ENCODE assay signal across 8 cellular contexts in the genomic region with DNA sequence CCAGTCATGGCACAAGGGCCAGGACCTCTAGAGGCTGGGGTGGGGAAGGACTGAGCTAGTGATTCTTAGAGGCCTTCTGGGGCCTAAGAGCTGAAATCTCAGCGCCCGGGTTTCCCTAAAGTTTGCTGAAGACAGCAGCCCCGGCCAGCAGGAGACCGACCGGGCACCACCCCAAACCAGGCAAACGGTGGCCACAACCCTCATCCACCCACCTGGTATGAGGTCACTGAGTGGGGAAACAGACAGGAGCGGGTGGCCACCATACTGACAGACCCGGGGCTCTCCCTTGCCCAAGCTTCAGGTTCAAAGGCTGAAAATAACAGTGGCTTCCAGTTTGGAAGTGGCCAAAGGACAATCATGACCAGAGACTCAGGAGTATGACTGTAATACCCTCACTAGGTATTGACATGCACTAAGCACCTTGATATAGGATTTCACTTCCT. TPM values are rescaled to one million over a fixed set of nuclear protein-coding genes. Genes with fewer than 3 reads are reported as not detected.
DNase-seq lines count a peak whose midpoint lies in the region; ATAC-seq and TF ChIP-seq lines count a peak whose summit lies in the region.

No MANE protein-coding gene starts in this region.

- H3K9ac ChIP-seq in mucosa of stomach (ENCODE audit: low read length) = peak overlapping the region; percentile 22

- H3K27ac Mint-ChIP-seq in activated CD4-positive, alpha-beta T cell treated with anti-CD3 and anti-CD28 coated beads, Interleukin-2, amount 10 ng/mL, durations not matched to agents 24 days and 14 days = no peak overlapping the region
- peak overlapping the region; percentile 12 for H3K27ac Mint-ChIP-seq in MCF 10A (ENCODE audit: low read depth, unreplicated experiment)

- peak overlapping the region; percentile 92 to 96 (median 95) for H3K27ac ChIP-seq in thyroid gland

- TF ChIP-seq CTCF in MCF 10A (IDR thresholded peaks at IDR 0.05; ENCODE audit: unreplicated experiment) (no peak), thyroid gland (IDR thresholded peaks at IDR 0.05) (no peak)

- no peaks in the 10 kb centered on the region for H3K9me3 ChIP-seq in mucosa of stomach (ENCODE audit: control insufficient read depth, low read length)
- H3K9me3 ChIP-seq in thyroid gland = no peaks in the 10 kb centered on the region

- DNase-seq in activated CD4-positive, alpha-beta T cell treated with anti-CD3 and anti-CD28 coated beads, Interleukin-2, amount 10 ng/mL, durations not matched to agents 24 days and 14 days = peak; percentile 55
- DNase-seq in activated CD4-positive, alpha-beta T cell treated with anti-CD3 and anti-CD28 coated beads for 4 hours = no peak
- DNase-seq in MCF 10A (ENCODE audit: unreplicated experiment) (no peak), thyroid gland (no peak), midbrain (lab: John Stamatoyannopoulos, UW) (no peak)

- peaks cover 76% of the 10 kb centered on the region for H3K4me1 ChIP-seq in mucosa of stomach (ENCODE audit: control insufficient read depth, insufficient read depth, low read length)
- H3K4me1 ChIP-seq in thyroid gland = peaks cover 46 to 83% of the 10 kb centered on the region in 2 donors

- no TSS peak for BruUV-seq in MCF 10A (replicated peaks; lab: Mats Ljungman, UMichigan)

- H3K36me3 Mint-ChIP-seq in activated CD4-positive, alpha-beta T cell treated with anti-CD3 and anti-CD28 coated beads, Interleukin-2, amount 10 ng/mL, durations not matched to agents 24 days and 14 days (ENCODE audit: low read depth) = peaks cover 23% of the 10 kb centered on the region
- peaks cover 69% of the 10 kb centered on the region for H3K36me3 Mint-ChIP-seq in MCF 10A (ENCODE audit: insufficient read depth, unreplicated experiment)

- intact Hi-C loops in activated CD4-positive, alpha-beta T cell treated with anti-CD3 and anti-CD28 coated beads, Interleukin-2, amount 10 ng/mL, durations not matched to agents 24 days and 14 days (cut with micrococcal nuclease) = no loop called here
- intact Hi-C loops in MCF 10A (cut with micrococcal nuclease) (no loop called here), thyroid gland (cut with DNase I) (no loop called here)

- H3K36me3 ChIP-seq in mucosa of stomach (ENCODE audit: control insufficient read depth, insufficient read depth, low read length) (peaks cover 5% of the 10 kb centered on the region), thyroid gland (no peaks in the 10 kb centered on the region)

- 76 to 89% methylated on average over 7 to 8 of the region's 8 CpGs for WGBS in thyroid gland, 2 donors

- peaks cover 28% of the 10 kb centered on the region for H3K4me1 Mint-ChIP-seq in activated CD4-positive, alpha-beta T cell treated with anti-CD3 and anti-CD28 coated beads, Interleukin-2, amount 10 ng/mL, durations not matched to agents 24 days and 14 days
- H3K4me1 Mint-ChIP-seq in MCF 10A (ENCODE audit: insufficient read depth, unreplicated experiment) = peaks cover 44% of the 10 kb centered on the region

- no peaks in the 10 kb centered on the region for H3K27me3 Mint-ChIP-seq in activated CD4-positive, alpha-beta T cell treated with anti-CD3 and anti-CD28 coated beads, Interleukin-2, amount 10 ng/mL, durations not matched to agents 24 days and 14 days
- no peaks in the 10 kb centered on the region for H3K27me3 Mint-ChIP-seq in MCF 10A (ENCODE audit: insufficient read depth, unreplicated experiment)

- no peak overlapping the region for H3K4me3 ChIP-seq in mucosa of stomach (ENCODE audit: low read length)
- H3K4me3 ChIP-seq in thyroid gland (replicated peaks in 1 of 3) = no peak overlapping the region

- H3K27me3 ChIP-seq in mucosa of stomach (ENCODE audit: control insufficient read depth, insufficient read depth, low read length) (no peaks in the 10 kb centered on the region), thyroid gland (no peaks in the 10 kb centered on the region)

- no peak for ATAC-seq in HG02610 (IDR thresholded peaks at IDR 0.05; ENCODE audit: unreplicated experiment)
- no peak for ATAC-seq in HG02973 (IDR thresholded peaks at IDR 0.05; ENCODE audit: unreplicated experiment)

- CTCF ChIA-PET in MCF 10A (lab: Yijun Ruan, JAX) = interaction anchor here (0.6 to 31.0 kb wide), 13 partner anchors 12 to 154 kb away, joined by 3 to 1902 read pairs (median 5); partner anchors contain the start of genes BCL2L1, HM13 and ID1

- no peak overlapping the region for H3K4me3 Mint-ChIP-seq in activated CD4-positive, alpha-beta T cell treated with anti-CD3 and anti-CD28 coated beads, Interleukin-2, amount 10 ng/mL, durations not matched to agents 24 days and 14 days
- H3K4me3 Mint-ChIP-seq in MCF 10A (ENCODE audit: unreplicated experiment) = no peak overlapping the region

- H3K9me3 Mint-ChIP-seq in activated CD4-positive, alpha-beta T cell treated with anti-CD3 and anti-CD28 coated beads, Interleukin-2, amount 10 ng/mL, durations not matched to agents 24 days and 14 days = no peaks in the 10 kb centered on the region
- H3K9me3 Mint-ChIP-seq in MCF 10A (ENCODE audit: unreplicated experiment) = no peaks in the 10 kb centered on the region

- TF ChIP-seq POLR2A in thyroid gland (IDR thresholded peaks at IDR 0.05) = no peak

- POLR2A ChIA-PET in MCF 10A (lab: Yijun Ruan, JAX) = interaction anchor here (2.4 to 30.6 kb wide), 4 partner anchors 9 to 40 kb away, joined by 11 to 1321 read pairs (median 22); partner anchors contain the start of gene ID1

RNA-seq across cellular contexts. Expression of gene ID1, which starts 35.0 kb away (rescaled TPM):
- 2.7 and 2.9 TPM in 2 replicates for total RNA-seq in activated CD4-positive, alpha-beta T cell treated with anti-CD3 and anti-CD28 coated beads, Interleukin-2, amount 10 ng/mL, durations not matched to agents 24 days and 14 days
- 35.7 and 38.4 TPM in 2 replicates for total RNA-seq in MCF 10A (2022)
- 1,000 to 10,000 TPM; 1,083 to 1,350 (median 1,205) TPM for total RNA-seq in thyroid gland

RNA-seq across cellular contexts. Expression of gene HM13, which starts 55.8 kb away (rescaled TPM):
- 181 and 193 TPM in 2 replicates for total RNA-seq in activated CD4-positive, alpha-beta T cell treated with anti-CD3 and anti-CD28 coated beads, Interleukin-2, amount 10 ng/mL, durations not matched to agents 24 days and 14 days
- total RNA-seq in MCF 10A (2022) (276 and 338 TPM in 2 replicates), thyroid gland (100 to 1,000 TPM in 2 of 4 donors, 10 to 100 TPM in 2; 82.8 to 136 (median 111) TPM)

Comparison
In these comparisons a context has a peak if more than half of its experiments do, and no peak if none do; other contexts are left out.
1. RNA of gene ID1, which starts 35.0 kb away (total RNA-seq): 1,083 to 1,350 TPM in thyroid gland; 35.7 to 38.4 TPM in MCF 10A and 2.7 to 2.9 TPM in activated CD4-positive, alpha-beta T cell treated with anti-CD3 and anti-CD28 coated beads, Interleukin-2, amount 10 ng/mL, durations not matched to agents 24 days and 14 days; every median in the first group is over 10 times any median in the second.